16 cellular contexts compared by ENCODE assay signal in the genomic region with DNA sequence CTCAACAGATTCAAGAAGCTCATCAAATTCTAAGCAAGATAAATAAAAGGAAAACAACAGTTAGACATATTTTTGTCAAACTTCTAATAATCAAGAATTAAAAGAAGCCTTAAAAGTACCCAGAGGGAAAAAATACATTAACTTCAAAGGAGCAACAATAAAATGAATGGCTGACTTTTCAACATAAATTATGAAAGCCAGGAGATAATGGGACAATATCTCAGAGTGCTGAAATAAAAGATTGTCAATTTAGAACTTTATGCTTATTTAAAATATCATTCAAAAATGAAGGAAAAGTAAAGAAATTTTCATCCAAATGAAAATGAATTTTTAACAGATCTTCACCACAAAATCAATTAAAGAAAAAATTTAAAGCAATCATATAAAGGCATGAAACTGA.
DNase-seq lines count a peak whose midpoint lies in the region; ATAC-seq and FAIRE-seq lines count a peak whose summit lies in the region.
"Had no signal": no experiment of that assay in that cellular context is flagged by ENCODE, and none has a peak within 500 bp of the region (broad histone marks: within the 10 kb centered on the region; RNA-seq: fewer than 3 reads in every experiment).

No MANE protein-coding gene starts in this region.

- in situ Hi-C loops in ACHN (cut with HindIII; ENCODE audit: low pct_ligation_motif_present, low pct_unique_long_range_greater_than_20kb, low sequenced_read_pairs): no loop called here

- DNase-seq in ACHN (peak; percentile 20), OCI-M1 (lab: John Stamatoyannopoulos, UW) (peak; percentile 2), DMS114 treated with DMSO at 0.1 percent for 48 hours (lab: John Stamatoyannopoulos, UW; ENCODE audit: unreplicated experiment) (no peak)
- DNase-seq: AML-193; Caco-2; CD4-positive, alpha-beta T cell; DMS153; DND-41; EL; GM23248; HFFc6 had no signal

- ATAC-seq in HG03521 (IDR thresholded peaks at IDR 0.05; ENCODE audit: unreplicated experiment): no peak

- FAIRE-seq in G401.6 (lab: Jason Lieb, UNC): peak; percentile 95
- FAIRE-seq in islet of Langerhans (lab: Jason Lieb, UNC): peak; percentile 27
- FAIRE-seq: D721Med, GM12891 had no signal
